Comparison of ENCODE assay signal across 9 cellular contexts in genomic region chr13:93386191-93386590, GRCh38.
"Had no signal": no experiment of that assay in that cellular context is flagged by ENCODE, and none has a peak within 500 bp of the region (broad histone marks: within the 10 kb centered on the region; RNA-seq: fewer than 3 reads in every experiment).

No MANE protein-coding gene starts in this region.

- H2AFZ ChIP-seq: GM23248 had no signal

- H3K27ac ChIP-seq: GM23248 had no signal

- H3K4me3 Mint-ChIP-seq: H9, HFFc6 had no signal

- DNase-seq: GM23248, GOT3, H9, HCEC 1CT, HFFc6, IMR-90, KG1 had no signal

- H3K9ac ChIP-seq: GM23248 had no signal

- FAIRE-seq: HTR-8/SVneo, K562 had no signal

- H3K27ac Mint-ChIP-seq: HFFc6 had no signal

- H3K4me3 ChIP-seq: GM23248, K562 had no signal

- H3K9me3 Mint-ChIP-seq: H9, HFFc6 had no signal
